ENCODE assay signal across 7 cellular contexts in the genomic region with DNA sequence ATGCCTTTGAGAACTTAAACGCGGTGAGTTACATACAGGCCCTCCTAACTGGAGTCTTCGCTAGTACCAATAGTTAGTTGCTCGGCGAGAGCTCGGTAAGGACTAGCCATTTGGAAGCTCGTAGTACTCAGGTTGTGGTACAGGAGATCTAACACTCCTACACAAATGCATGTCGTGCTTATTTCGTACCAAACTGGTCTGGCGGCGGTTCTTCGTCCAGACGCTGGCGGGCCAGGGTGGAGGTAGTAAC. TPM values are rescaled to one million over a fixed set of nuclear protein-coding genes. Genes with fewer than 3 reads are reported as not detected.
A peak's percentile ranks its signal among the peaks of the same experiment; 100 is the strongest.
DNase-seq lines count a peak whose midpoint lies in the region; ATAC-seq and TF ChIP-seq lines count a peak whose summit lies in the region.

No MANE protein-coding gene starts in this region.

- peaks cover 13% of the 10 kb centered on the region for H3K4me1 ChIP-seq in SJCRH30
- peaks cover 6 to 31% (median 6%) of the 10 kb centered on the region in 3 donors for H3K4me1 ChIP-seq in gastroesophageal sphincter

- H3K9me3 ChIP-seq in SJCRH30 (replicated peaks), result no peaks in the 10 kb centered on the region
- H3K9me3 ChIP-seq in gastroesophageal sphincter, result no peaks in the 10 kb centered on the region

- 0 to 7% methylated on average over 3 to 4 of the region's 14 CpGs for WGBS in gastroesophageal sphincter (ENCODE audit: low coverage in 1 of 2), 2 donors

- H3K27ac ChIP-seq in SJCRH30 (peak overlapping the region; percentile 74), gastroesophageal sphincter (peak overlapping the region; percentile 78 to 98 (median 92))

- intact Hi-C loops in sciatic nerve (cut with DNase I), result no loop called here

- TF ChIP-seq EP300 in gastroesophageal sphincter (IDR thresholded peaks at IDR 0.05), result no peak

- TF ChIP-seq POLR2A in gastroesophageal sphincter (IDR thresholded peaks at IDR 0.05), result no peak

- TF ChIP-seq CTCF in gastroesophageal sphincter (IDR thresholded peaks at IDR 0.05), result no peak

- no peak for DNase-seq in SJCRH30
- no peak for DNase-seq in sciatic nerve (ENCODE audit: low spot score)
- no peak for DNase-seq in hypothalamus (lab: John Stamatoyannopoulos, UW)

- ATAC-seq in GM21723 (IDR thresholded peaks at IDR 0.05; ENCODE audit: unreplicated experiment) (peak; percentile 24), gastroesophageal sphincter (no peak), sciatic nerve (peak; percentile 67), HG02763 (IDR thresholded peaks at IDR 0.05; ENCODE audit: unreplicated experiment) (no peak), HG03571 (IDR thresholded peaks at IDR 0.05; ENCODE audit: unreplicated experiment) (no peak)

- peak overlapping the region; percentile 65 for H3K4me3 ChIP-seq in SJCRH30
- peak overlapping the region; percentile 59 to 76 for H3K4me3 ChIP-seq in gastroesophageal sphincter

- H3K36me3 ChIP-seq in SJCRH30 (no peaks in the 10 kb centered on the region), gastroesophageal sphincter (peaks cover 0 to 3% of the 10 kb centered on the region in 2 donors)

- H3K27me3 ChIP-seq in SJCRH30 (no peaks in the 10 kb centered on the region), gastroesophageal sphincter (no peaks in the 10 kb centered on the region)

RNA-seq across cellular contexts. Expression of a gene that starts 0.3 kb away (rescaled TPM):
- 5.8 and 6.8 TPM in 2 replicates for total RNA-seq in SJCRH30 (2014; rRNA removed; shearing (Covaris generic))
- total RNA-seq in gastroesophageal sphincter (10 to 100 TPM; 27.5 to 34.4 (median 29.1) TPM), sciatic nerve (21.0 TPM)

Comparison
In these comparisons a context has a peak if more than half of its experiments do, and no peak if none do; other contexts are left out.
1. ATAC-seq: peak in GM21723 (single experiment) and sciatic nerve (single experiment); none in gastroesophageal sphincter (single experiment), HG02763 (single experiment) and HG03571 (single experiment).